ENCODE assay signal across 9 cellular contexts in the genomic region with DNA sequence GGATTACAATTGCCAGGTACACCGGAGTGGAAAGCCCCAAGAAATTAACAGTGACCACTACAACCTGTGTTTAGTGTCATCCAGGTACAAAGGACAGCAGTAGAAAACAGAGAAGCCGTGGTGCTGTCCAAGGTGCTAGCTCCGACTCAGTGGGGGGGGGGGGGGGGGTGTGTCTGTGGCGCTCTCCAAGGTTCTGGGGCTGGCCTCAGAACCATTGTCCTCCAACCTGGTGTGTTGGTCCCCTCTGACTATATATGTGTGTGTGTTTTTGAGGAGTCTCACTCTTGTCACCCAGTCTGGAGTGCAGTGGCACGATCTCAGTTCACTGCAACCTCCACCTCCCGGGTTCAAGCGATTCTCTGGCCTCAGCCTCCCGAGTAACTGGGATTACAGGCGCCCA. TPM values are rescaled to one million over a fixed set of nuclear protein-coding genes. Genes with fewer than 3 reads are reported as not detected.
DNase-seq lines count a peak whose midpoint lies in the region; ATAC-seq, FAIRE-seq and TF ChIP-seq lines count a peak whose summit lies in the region.
"Had no signal": no experiment of that assay in that cellular context is flagged by ENCODE, and none has a peak within 500 bp of the region (broad histone marks: within the 10 kb centered on the region; RNA-seq: fewer than 3 reads in every experiment).

No MANE protein-coding gene starts in this region.

- H3K27me3 ChIP-seq in WERI-Rb-1 (ENCODE audit: insufficient read depth, low read depth, severe bottlenecking): no peaks in the 10 kb centered on the region

- 48% methylated on average over 8 of the region's 9 CpGs for WGBS in A549 (ENCODE audit: missing lambda C conversion rate)
- 26 to 28% methylated on average over 9 of the region's 9 CpGs for WGBS in lower leg skin, 2 donors

- TF ChIP-seq EP300 in A549 (IDR thresholded peaks at IDR 0.05): no peak

- no peak for TF ChIP-seq POLR2A in A549 (IDR thresholded peaks at IDR 0.05; ENCODE audit: low read length)
- no peak for TF ChIP-seq POLR2A in lower leg skin (IDR thresholded peaks at IDR 0.05)

- H3K4me3 ChIP-seq in A549 (no peak overlapping the region), lower leg skin (ENCODE audit: low read depth, poor library complexity, severe bottlenecking) (no peak overlapping the region), WERI-Rb-1 (ENCODE audit: low read depth, low read length) (no peak overlapping the region)

- no peak overlapping the region for H3K4me2 ChIP-seq in A549

- H3K9me3 ChIP-seq in A549: no peaks in the 10 kb centered on the region
- no peaks in the 10 kb centered on the region for H3K9me3 ChIP-seq in WERI-Rb-1 (ENCODE audit: severe bottlenecking)

- POLR2A ChIA-PET in A549 (lab: Yijun Ruan, JAX): interaction anchor here (0.6 to 1.4 kb wide), 2 partner anchors 14 to 16 kb away, joined by 3 to 7 read pairs; no protein-coding TSS in a partner anchor

- H3K4me1 ChIP-seq in A549: no peaks in the 10 kb centered on the region

- CTCF ChIA-PET in A549 (lab: Yijun Ruan, JAX): no interaction called here

- ATAC-seq in A549: 0 out of 6 replicates have a peak, but pooled peaks of 1 of the 2 experiments have one; percentile 43

- intact Hi-C loops in lower leg skin (cut with DNase I; ENCODE audit: low total_unique reads): no loop called here

- no peak for TF ChIP-seq CTCF in A549 (IDR thresholded peaks at IDR 0.05)
- no peak for TF ChIP-seq CTCF in lower leg skin (IDR thresholded peaks at IDR 0.05)
- TF ChIP-seq CTCF in WERI-Rb-1 (IDR thresholded peaks at IDR 0.05; ENCODE audit: low read depth, low read length): no peak

- TF ChIP-seq RAD21 in A549 (conservative IDR thresholded peaks at IDR 0.05 in 1 of 2, IDR thresholded peaks at IDR 0.05 in 1 of 2): no peak

- H3K27ac ChIP-seq in A549: no peak overlapping the region
- no peak overlapping the region for H3K27ac ChIP-seq in WERI-Rb-1

- DNase-seq in A549 (ENCODE audit: low read depth in 1 of 2, low spot score in 1 of 2): no peak
- DNase-seq in HuH-7 (ENCODE audit: low spot score): peak; percentile 66
- DNase-seq in activated CD8-positive, alpha-beta memory T cell treated with anti-CD3 and anti-CD28 coated beads, Interleukin-2, amount 50 U/mL, for 48 hours: peak; percentile 63
- DNase-seq in iPS-NIHi7 (ENCODE audit: extremely low spot score): peak; percentile 87
- no peak for DNase-seq in NCI-H345 treated with DMSO at 0.1 percent for 48 hours (lab: John Stamatoyannopoulos, UW; ENCODE audit: unreplicated experiment)
- DNase-seq in lower leg skin (ENCODE audit: low spot score in 2 of 2): no peak
- DNase-seq in D341Med (ENCODE audit: low spot score): no peak
- no peak for DNase-seq in WERI-Rb-1

- no peak for FAIRE-seq in A549 (lab: Jason Lieb, UNC)

- H3K36me3 ChIP-seq in WERI-Rb-1: no peaks in the 10 kb centered on the region

TF ChIP-seq in A549, 52 proteins besides CTCF, POLR2A, EP300 and RAD21:
- TF ChIP-seq HOXB13 (CRISPR knock-in tag; IDR thresholded peaks at IDR 0.05; ENCODE audit: low read depth): 0 out of 2 replicates have a peak, but pooled peaks have one; percentile 24
- 0 out of 2 replicates have a peak, but pooled peaks have one; percentile 23 for TF ChIP-seq FOXS1 (CRISPR knock-in tag; IDR thresholded peaks at IDR 0.05)
- TF ChIP-seq, protein P1, sequence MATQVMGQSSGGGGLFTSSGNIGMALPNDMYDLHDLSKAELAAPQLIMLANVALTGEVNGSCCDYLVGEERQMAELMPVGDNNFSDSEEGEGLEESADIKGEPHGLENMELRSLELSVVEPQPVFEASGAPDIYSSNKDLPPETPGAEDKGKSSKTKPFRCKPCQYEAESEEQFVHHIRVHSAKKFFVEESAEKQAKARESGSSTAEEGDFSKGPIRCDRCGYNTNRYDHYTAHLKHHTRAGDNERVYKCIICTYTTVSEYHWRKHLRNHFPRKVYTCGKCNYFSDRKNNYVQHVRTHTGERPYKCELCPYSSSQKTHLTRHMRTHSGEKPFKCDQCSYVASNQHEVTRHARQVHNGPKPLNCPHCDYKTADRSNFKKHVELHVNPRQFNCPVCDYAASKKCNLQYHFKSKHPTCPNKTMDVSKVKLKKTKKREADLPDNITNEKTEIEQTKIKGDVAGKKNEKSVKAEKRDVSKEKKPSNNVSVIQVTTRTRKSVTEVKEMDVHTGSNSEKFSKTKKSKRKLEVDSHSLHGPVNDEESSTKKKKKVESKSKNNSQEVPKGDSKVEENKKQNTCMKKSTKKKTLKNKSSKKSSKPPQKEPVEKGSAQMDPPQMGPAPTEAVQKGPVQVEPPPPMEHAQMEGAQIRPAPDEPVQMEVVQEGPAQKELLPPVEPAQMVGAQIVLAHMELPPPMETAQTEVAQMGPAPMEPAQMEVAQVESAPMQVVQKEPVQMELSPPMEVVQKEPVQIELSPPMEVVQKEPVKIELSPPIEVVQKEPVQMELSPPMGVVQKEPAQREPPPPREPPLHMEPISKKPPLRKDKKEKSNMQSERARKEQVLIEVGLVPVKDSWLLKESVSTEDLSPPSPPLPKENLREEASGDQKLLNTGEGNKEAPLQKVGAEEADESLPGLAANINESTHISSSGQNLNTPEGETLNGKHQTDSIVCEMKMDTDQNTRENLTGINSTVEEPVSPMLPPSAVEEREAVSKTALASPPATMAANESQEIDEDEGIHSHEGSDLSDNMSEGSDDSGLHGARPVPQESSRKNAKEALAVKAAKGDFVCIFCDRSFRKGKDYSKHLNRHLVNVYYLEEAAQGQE (IDR thresholded peaks at IDR 0.05): peak; percentile 92
- no peak for TF ChIP-seq SMC3 (IDR thresholded peaks at IDR 0.05)
- TF ChIP-seq EHMT2 (IDR thresholded peaks at IDR 0.05; ENCODE audit: low read depth): peak; percentile 52; the same call in 1 of the 2 replicates
TF ChIP-seq in A549: peak in this region for 4.

RNA-seq across cellular contexts. Expression of a gene that starts 5.8 kb away (rescaled TPM):
- 6.1 and 8.7 TPM in 2 replicates for polyA plus RNA-seq in A549 (2011; rRNA removed)
- polyA plus RNA-seq in A549 (2012; cell fraction: cytosol; rRNA removed): 3.1 TPM in 2 replicates
- polyA plus RNA-seq in A549 (2012; cell fraction: nucleus; rRNA removed): 3.4 and 4.9 TPM in 2 replicates
- polyA plus RNA-seq in A549 (2017; fragmentation: RNase III; extraction: RNeasy Plus Mini Kit Qiagen cat#74134 plus additional on column Dnase treatment): 6.2 to 7.7 TPM (median 7.1 TPM) in 3 replicates
- 4.2 and 6.9 TPM in 2 replicates for polyA minus RNA-seq in A549 (2011; rRNA and poly(A)+ RNA removed)
- 1 to 10 TPM; 3.6 to 8.1 (median 5.8) TPM for total RNA-seq in lower leg skin

RNA-seq across cellular contexts. Expression of a gene that starts 21.3 kb away (rescaled TPM):
- polyA plus RNA-seq in A549 (2011; rRNA removed): 3.9 and 4.4 TPM in 2 replicates
- 0.67 and 0.96 TPM in 2 replicates for polyA plus RNA-seq in A549 (2012; cell fraction: cytosol; rRNA removed)
- polyA plus RNA-seq in A549 (2012; cell fraction: nucleus; rRNA removed): 0.78 and 1.7 TPM in 2 replicates
- 2.0 to 2.4 TPM (median 2.3 TPM) in 3 replicates for polyA plus RNA-seq in A549 (2017; fragmentation: RNase III; extraction: RNeasy Plus Mini Kit Qiagen cat#74134 plus additional on column Dnase treatment)
- 7.1 and 9.2 TPM in 2 replicates for polyA minus RNA-seq in A549 (2011; rRNA and poly(A)+ RNA removed)
- total RNA-seq in lower leg skin: 1 to 10 TPM in 3 of 4 donors, under 1 TPM in 1; 0.84 to 4.2 (median 2.5) TPM

RNA-seq across cellular contexts. Expression of a gene that starts 26.0 kb away (rescaled TPM):
- polyA plus RNA-seq in A549 (2011; rRNA removed) (not detected in 2 replicates), A549 (2017; fragmentation: RNase III; extraction: RNeasy Plus Mini Kit Qiagen cat#74134 plus additional on column Dnase treatment) (not detected in 3 replicates)
- not detected in 2 replicates for polyA plus RNA-seq in A549 (2012; cell fraction: cytosol; rRNA removed)
- not detected in 2 replicates for polyA plus RNA-seq in A549 (2012; cell fraction: nucleus; rRNA removed)
- not detected in 2 replicates for polyA minus RNA-seq in A549 (2011; rRNA and poly(A)+ RNA removed)
- not detected for total RNA-seq in lower leg skin
- polyA plus RNA-seq: thymus had no signal

RNA-seq across cellular contexts. Expression of a gene that starts 58.4 kb away (rescaled TPM):
- polyA plus RNA-seq in A549 (2011; rRNA removed) (0.08 and 0.12 TPM in 2 replicates), A549 (2017; fragmentation: RNase III; extraction: RNeasy Plus Mini Kit Qiagen cat#74134 plus additional on column Dnase treatment) (0.04 to 0.10 TPM (median 0.05 TPM) in 3 replicates)
- 0.03 and 0.05 TPM in 2 replicates for polyA plus RNA-seq in A549 (2012; cell fraction: cytosol; rRNA removed)
- 0.05 and 0.10 TPM in 2 replicates for polyA plus RNA-seq in A549 (2012; cell fraction: nucleus; rRNA removed)
- polyA minus RNA-seq in A549 (2011; rRNA and poly(A)+ RNA removed): not detected in 2 replicates
- not detected for total RNA-seq in lower leg skin

Comparison
In these comparisons a context has a peak if more than half of its experiments do, and no peak if none do; other contexts are left out.
1. DNase-seq: peak in HuH-7 (single experiment), activated CD8-positive, alpha-beta memory T cell treated with anti-CD3 and anti-CD28 coated beads, Interleukin-2, amount 50 U/mL, for 48 hours (single experiment) and iPS-NIHi7 (single experiment); none in A549 (0 of 2), NCI-H345 treated with DMSO at 0.1 percent for 48 hours (single experiment), lower leg skin (0 of 2), D341Med (single experiment) and WERI-Rb-1 (single experiment).